In genomic region chr3:94028093-94028837, GRCh38 we compare ENCODE assay signal across 11 cellular contexts. TPM values are rescaled to one million over a fixed set of nuclear protein-coding genes. Genes with fewer than 3 reads are reported as not detected.
DNase-seq lines count a peak whose midpoint lies in the region; ATAC-seq and TF ChIP-seq lines count a peak whose summit lies in the region.
"Had no signal": no experiment of that assay in that cellular context is flagged by ENCODE, and none has a peak within 500 bp of the region (broad histone marks: within the 10 kb centered on the region; RNA-seq: fewer than 3 reads in every experiment).

TSS of gene STX19 (minus strand) at chr3:94028597. CDS start at chr3:94015269, 13,328 bp downstream.

- H3K4me3 ChIP-seq in hepatocyte (no peak within 1 kb of the TSS), stomach (peak within 1 kb of the TSS; percentile 18 to 29 (median 25))

- intact Hi-C loops in stomach (cut with DNase I; ENCODE audit: low total_unique reads) = no loop called here

- no peaks in the 10 kb centered on the region for H3K9me3 ChIP-seq in hepatocyte (ENCODE audit: low read depth)
- H3K9me3 ChIP-seq in stomach = no peaks in the 10 kb centered on the region

- no peaks in the 10 kb centered on the region for H4K20me1 ChIP-seq in hepatocyte (ENCODE audit: insufficient read depth, poor library complexity, severe bottlenecking)

- WGBS in hepatocyte (ENCODE audit: low lambda C conversion rate, missing lambda C conversion rate) = 73% methylated on average over 8 of the region's 8 CpGs
- 29 to 60% (median 36%) methylated on average over 8 of the region's 8 CpGs for WGBS in stomach, 5 donors

- peak within 1 kb of the TSS; percentile 12 for H3K27ac ChIP-seq in hepatocyte
- peak within 1 kb of the TSS in 4 of 5 donors; percentile 71 to 78 (median 74) for H3K27ac ChIP-seq in stomach

- H3K27me3 ChIP-seq in hepatocyte (no peaks in the 10 kb centered on the region), stomach (no peaks in the 10 kb centered on the region)

- H3K4me1 ChIP-seq in hepatocyte (ENCODE audit: insufficient read depth) (no peaks in the 10 kb centered on the region), stomach (peaks cover 0 to 19% (median 8%) of the 10 kb centered on the region in 4 donors)

- no peak for ATAC-seq in GM21825 (IDR thresholded peaks at IDR 0.05; ENCODE audit: unreplicated experiment)

- no peaks in the 10 kb centered on the region for H3K36me3 ChIP-seq in hepatocyte (replicated peaks; ENCODE audit: insufficient read depth, low read depth)
- no peaks in the 10 kb centered on the region for H3K36me3 ChIP-seq in stomach

- TF ChIP-seq EP300 in stomach (IDR thresholded peaks at IDR 0.05) = no peak

- no peaks in the 10 kb centered on the region for H3K79me2 ChIP-seq in hepatocyte

- DNase-seq in NCI-H1048 (lab: John Stamatoyannopoulos, UW) (peak; percentile 10), NCI-H69 (lab: John Stamatoyannopoulos, UW) (peak; percentile 76), hepatocyte (ENCODE audit: low spot score) (no peak), stomach (no peak), DMS114 treated with DMSO at 0.1 percent for 48 hours (lab: John Stamatoyannopoulos, UW; ENCODE audit: unreplicated experiment) (no peak)
- DNase-seq in activated T-cell treated with anti-CD3 and anti-CD28 coated beads, Interleukin-2, amount 50 U/mL, for 1 hour = no peak
- DNase-seq: activated gamma-delta T cell, erythroblast, SW 1271 had no signal

- TF ChIP-seq CTCF in hepatocyte (IDR thresholded peaks at IDR 0.05; ENCODE audit: poor library complexity) = no peak
- no peak for TF ChIP-seq CTCF in stomach (IDR thresholded peaks at IDR 0.05)

- no peak within 1 kb of the TSS for H2AFZ ChIP-seq in hepatocyte

- H3K9me2 ChIP-seq in hepatocyte (replicated peaks; ENCODE audit: insufficient read depth) = no peaks in the 10 kb centered on the region

- no peak within 1 kb of the TSS for H3K4me2 ChIP-seq in hepatocyte

- TF ChIP-seq POLR2A in stomach (IDR thresholded peaks at IDR 0.05) = no peak

RNA-seq across cellular contexts. Expression of gene STX19, which starts in this region (rescaled TPM):
- total RNA-seq in hepatocyte (0.16 and 0.47 TPM in 2 replicates), stomach (1 to 10 TPM in 2 of 5 donors, not detected in 3; 1.7 to 7.5 TPM)
- polyA plus RNA-seq in hepatocyte (0.12 TPM in 1 of 2 replicates, not detected in the other), stomach (10 to 100 TPM in 2 of 3 donors, 1 to 10 TPM in 1; 9.2 to 21.1 (median 10.4) TPM)
- total RNA-seq: temporal lobe had no signal

Comparison
In these comparisons a context has a peak if more than half of its experiments do, and no peak if none do; other contexts are left out.
1. DNase-seq: peak in NCI-H1048 (single experiment) and NCI-H69 (single experiment); none in hepatocyte (single experiment), stomach (single experiment), activated T-cell treated with anti-CD3 and anti-CD28 coated beads, Interleukin-2, amount 50 U/mL, for 1 hour (single experiment) and DMS114 treated with DMSO at 0.1 percent for 48 hours (single experiment).